Comparison of ENCODE assay signal across 16 cellular contexts in the genomic region with DNA sequence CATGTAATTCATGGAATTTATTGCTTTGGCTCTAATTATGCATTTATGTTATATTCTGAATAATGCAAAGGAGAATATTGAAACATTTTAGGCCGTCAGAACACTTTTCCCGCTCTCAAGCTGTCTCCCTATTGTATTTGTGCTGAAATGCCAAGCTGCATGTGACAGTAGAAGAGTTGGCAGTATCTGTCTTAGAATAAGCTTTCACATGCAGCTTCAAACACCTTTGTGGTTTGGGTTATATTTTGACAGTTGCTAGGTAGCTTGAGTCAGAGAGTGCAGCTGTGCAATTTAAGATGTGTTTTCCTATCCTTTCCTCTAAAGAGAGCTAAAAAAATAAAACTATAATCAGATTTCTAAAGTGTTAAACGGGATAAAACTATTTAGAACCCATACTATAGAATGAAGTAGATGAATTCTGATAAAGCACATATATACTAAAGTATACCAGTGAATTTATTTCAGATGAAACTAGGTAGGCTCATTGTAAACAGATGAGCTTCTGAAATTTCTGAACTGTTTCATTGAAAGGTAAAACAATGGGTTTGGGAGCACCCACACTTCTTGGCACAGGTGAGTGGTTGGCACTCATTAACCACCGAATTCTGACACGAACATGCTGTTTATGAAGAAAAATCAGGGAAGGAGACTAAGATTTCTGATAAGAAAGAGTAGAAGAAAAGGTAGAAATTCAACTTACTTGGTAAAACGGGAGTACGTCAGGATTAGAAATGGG. TPM values are rescaled to one million over a fixed set of nuclear protein-coding genes. Genes with fewer than 3 reads are reported as not detected.
DNase-seq lines count a peak whose midpoint lies in the region; ATAC-seq and TF ChIP-seq lines count a peak whose summit lies in the region.
"Had no signal": no experiment of that assay in that cellular context is flagged by ENCODE, and none has a peak within 500 bp of the region (broad histone marks: within the 10 kb centered on the region; RNA-seq: fewer than 3 reads in every experiment).

No MANE protein-coding gene starts in this region.

- H3K27me3 Mint-ChIP-seq in GM23338 (ENCODE audit: insufficient read depth, low read depth, poor library complexity): peaks cover 1% of the 10 kb centered on the region
- H3K27me3 Mint-ChIP-seq in activated naive CD8-positive, alpha-beta T cell treated with anti-CD3 and anti-CD28 coated beads, Interleukin-2, amount 10 ng/mL, durations not matched to agents 7 days and 5 days: no peaks in the 10 kb centered on the region

- H3K27ac ChIP-seq in GM23338 (ENCODE audit: low read depth) (no peak overlapping the region), right cardiac atrium (ENCODE audit: low read length) (no peak overlapping the region), body of pancreas (no peak overlapping the region), spleen (no peak overlapping the region)
- H3K27ac ChIP-seq: SJSA1 had no signal

- TF ChIP-seq POLR2A in body of pancreas (IDR thresholded peaks at IDR 0.05) (no peak), spleen (IDR thresholded peaks at IDR 0.05) (no peak)

- peaks cover 5% of the 10 kb centered on the region; the same call in 1 of the 3 replicates for H3K4me1 Mint-ChIP-seq in GM23338
- peaks cover 3% of the 10 kb centered on the region for H3K4me1 Mint-ChIP-seq in activated naive CD8-positive, alpha-beta T cell treated with anti-CD3 and anti-CD28 coated beads, Interleukin-2, amount 10 ng/mL, durations not matched to agents 7 days and 5 days
- H3K4me1 Mint-ChIP-seq: nephron progenitor cell had no signal

- intact Hi-C loops in right cardiac atrium (cut with DNase I): no loop called here
- intact Hi-C loops in body of pancreas (cut with DNase I): no loop called here
- intact Hi-C loops in spleen (cut with DNase I; ENCODE audit: low total_unique reads): no loop called here

- no peaks in the 10 kb centered on the region for H3K4me1 ChIP-seq in GM23338 (ENCODE audit: insufficient read depth)
- H3K4me1 ChIP-seq in right cardiac atrium (ENCODE audit: control insufficient read depth, insufficient read depth, low read length): peaks cover 3% of the 10 kb centered on the region
- no peaks in the 10 kb centered on the region for H3K4me1 ChIP-seq in body of pancreas
- H3K4me1 ChIP-seq in spleen: no peaks in the 10 kb centered on the region
- H3K4me1 ChIP-seq: SJSA1 had no signal

- no peak overlapping the region for H3K4me3 ChIP-seq in GM12865 (ENCODE audit: low read depth, low read length)
- no peak overlapping the region for H3K4me3 ChIP-seq in GM23338
- H3K4me3 ChIP-seq in right cardiac atrium (ENCODE audit: low read length): no peak overlapping the region
- no peak overlapping the region for H3K4me3 ChIP-seq in body of pancreas
- no peak overlapping the region for H3K4me3 ChIP-seq in spleen
- H3K4me3 ChIP-seq: lung, SJSA1 had no signal

- no peak overlapping the region for H3K4me2 ChIP-seq in GM23338

- ATAC-seq in GM23338: no peak
- ATAC-seq in activated naive CD8-positive, alpha-beta T cell treated with anti-CD3 and anti-CD28 coated beads, Interleukin-2, amount 10 ng/mL, durations not matched to agents 7 days and 5 days (ENCODE audit: low read depth): peak; percentile 78
- ATAC-seq in right cardiac atrium: peak; percentile 81 to 83
- ATAC-seq in body of pancreas: no peak
- ATAC-seq: HCT116 had no signal

- no peaks in the 10 kb centered on the region for H3F3A ChIP-seq in GM23338 (replicated peaks; ENCODE audit: low read depth)

- DNase-seq in GM12865 (ENCODE audit: low read depth) (peak; percentile 19), GM23338 (ENCODE audit: low spot score) (no peak), right cardiac atrium (no peak), amygdala (lab: John Stamatoyannopoulos, UW) (no peak), body of pancreas (no peak), spleen (no peak), DMS153 (lab: John Stamatoyannopoulos, UW) (no peak)
- DNase-seq in activated naive CD8-positive, alpha-beta T cell treated with anti-CD3 and anti-CD28 coated beads, Interleukin-2, amount 10 ng/mL, durations not matched to agents 7 days and 5 days: no peak
- DNase-seq: anterior cingulate cortex; dermis blood vessel endothelial cell; GF-D8; nephron progenitor cell; NK-92 treated with Interleukin-12 subunit alpha and Interleukin-12 subunit beta, amount 100 ng/mL, for 24 hours had no signal

- H3K27me3 ChIP-seq in GM23338 (ENCODE audit: insufficient read depth) (no peaks in the 10 kb centered on the region), right cardiac atrium (ENCODE audit: control insufficient read depth, insufficient read depth) (no peaks in the 10 kb centered on the region), body of pancreas (no peaks in the 10 kb centered on the region), spleen (replicated peaks in 1 of 7) (peaks cover 0 to 5% (median 0%) of the 10 kb centered on the region in 7 donors)

- no peak for TF ChIP-seq CTCF in GM12865 (IDR thresholded peaks at IDR 0.05; ENCODE audit: insufficient read depth, low read depth, low read length, missing control alignments)
- no peak for TF ChIP-seq CTCF in GM23338 (conservative IDR thresholded peaks at IDR 0.05; ENCODE audit: low read depth in 2 of 2)
- no peak for TF ChIP-seq CTCF in body of pancreas (IDR thresholded peaks at IDR 0.05)
- TF ChIP-seq CTCF in spleen (IDR thresholded peaks at IDR 0.05 in 8 of 11, conservative IDR thresholded peaks at IDR 0.05 in 3 of 11): no peak

- no peaks in the 10 kb centered on the region for H3K36me3 ChIP-seq in GM23338 (ENCODE audit: insufficient read depth)
- H3K36me3 ChIP-seq in body of pancreas (replicated peaks in 1 of 2; ENCODE audit: insufficient read depth in 1 of 2, low read depth in 2 of 2): no peaks in the 10 kb centered on the region
- H3K36me3 ChIP-seq in spleen: no peaks in the 10 kb centered on the region
- H3K36me3 ChIP-seq: SJSA1 had no signal

- H2AFZ ChIP-seq in GM23338: peak overlapping the region; percentile 11; the same call in 1 of the 2 replicates

- H3K36me3 Mint-ChIP-seq in GM23338 (ENCODE audit: low read depth): no peaks in the 10 kb centered on the region
- no peaks in the 10 kb centered on the region for H3K36me3 Mint-ChIP-seq in activated naive CD8-positive, alpha-beta T cell treated with anti-CD3 and anti-CD28 coated beads, Interleukin-2, amount 10 ng/mL, durations not matched to agents 7 days and 5 days

- no peaks in the 10 kb centered on the region for H4K20me1 ChIP-seq in GM23338 (replicated peaks; ENCODE audit: insufficient read depth)

- H3K9me3 Mint-ChIP-seq in GM23338: no peaks in the 10 kb centered on the region
- no peaks in the 10 kb centered on the region for H3K9me3 Mint-ChIP-seq in activated naive CD8-positive, alpha-beta T cell treated with anti-CD3 and anti-CD28 coated beads, Interleukin-2, amount 10 ng/mL, durations not matched to agents 7 days and 5 days
- H3K9me3 Mint-ChIP-seq: nephron progenitor cell had no signal

- H3K9me2 ChIP-seq in GM23338 (ENCODE audit: insufficient read depth): no peaks in the 10 kb centered on the region

- H3K9me3 ChIP-seq in right cardiac atrium (ENCODE audit: control insufficient read depth, low read length) (no peaks in the 10 kb centered on the region), body of pancreas (no peaks in the 10 kb centered on the region), spleen (no peaks in the 10 kb centered on the region)
- H3K9me3 ChIP-seq: SJSA1 had no signal

- H3K79me2 ChIP-seq in GM23338 (replicated peaks; ENCODE audit: insufficient read depth): no peaks in the 10 kb centered on the region

- H3K27ac Mint-ChIP-seq in GM23338: no peak overlapping the region
- no peak overlapping the region for H3K27ac Mint-ChIP-seq in activated naive CD8-positive, alpha-beta T cell treated with anti-CD3 and anti-CD28 coated beads, Interleukin-2, amount 10 ng/mL, durations not matched to agents 7 days and 5 days
- H3K27ac Mint-ChIP-seq: nephron progenitor cell had no signal

- POLR2A ChIA-PET in activated naive CD8-positive, alpha-beta T cell treated with anti-CD3 and anti-CD28 coated beads, Interleukin-2, amount 10 ng/mL, durations not matched to agents 7 days and 5 days (lab: Charles Lee): no interaction called here

- H3K4me3 Mint-ChIP-seq in GM23338: no peak overlapping the region
- H3K4me3 Mint-ChIP-seq in activated naive CD8-positive, alpha-beta T cell treated with anti-CD3 and anti-CD28 coated beads, Interleukin-2, amount 10 ng/mL, durations not matched to agents 7 days and 5 days: no peak overlapping the region
- H3K4me3 Mint-ChIP-seq: nephron progenitor cell had no signal

- 72% methylated on average over 7 of the region's 7 CpGs for WGBS in right cardiac atrium
- WGBS in body of pancreas, 2 donors: 59 to 62% methylated on average over 7 of the region's 7 CpGs
- WGBS in spleen, 5 donors: 71 to 83% (median 77%) methylated on average over 7 of the region's 7 CpGs

TF ChIP-seq in GM23338, 12 proteins besides CTCF, POLR2A, EP300 and RAD21 (continues in another document):
- TF ChIP-seq POLR2AphosphoS5 (IDR thresholded peaks at IDR 0.05; ENCODE audit: low read depth) (no peak), EZH2phosphoT487 (IDR thresholded peaks at IDR 0.05; ENCODE audit: unreplicated experiment) (no peak), STAT1 (IDR thresholded peaks at IDR 0.05; ENCODE audit: unreplicated experiment) (no peak), NANOG (IDR thresholded peaks at IDR 0.05; ENCODE audit: borderline replicate concordance) (no peak), JUNB (IDR thresholded peaks at IDR 0.05; ENCODE audit: unreplicated experiment) (no peak)

RNA-seq across cellular contexts. Expression of a gene that starts 43.4 kb away (rescaled TPM):
- total RNA-seq in GM23338 (2014; rRNA removed; shearing (Covaris generic)): 0.12 TPM in 1 of 2 replicates, not detected in the other
- polyA plus RNA-seq in GM23338 (2016; fragmentation: Nextera tagmentation; extraction: Ambion mirVana) (not detected in 2 replicates), right cardiac atrium (19.5 TPM), spleen (under 1 TPM; 0.54 to 0.93 (median 0.68) TPM)
- total RNA-seq in activated naive CD8-positive, alpha-beta T cell treated with anti-CD3 and anti-CD28 coated beads, Interleukin-2, amount 10 ng/mL, durations not matched to agents 7 days and 5 days: 1 to 10 TPM; 1.2 to 1.3 TPM
- total RNA-seq in right cardiac atrium (10 to 100 TPM; 37.8 to 70.1 (median 52.7) TPM), body of pancreas (1 to 10 TPM; 2.0 to 2.9 TPM), spleen (1 to 10 TPM; 3.1 to 6.5 (median 4.4) TPM)

Comparison
In these comparisons a context has a peak if more than half of its experiments do, and no peak if none do; other contexts are left out.
1. ATAC-seq: peak in activated naive CD8-positive, alpha-beta T cell treated with anti-CD3 and anti-CD28 coated beads, Interleukin-2, amount 10 ng/mL, durations not matched to agents 7 days and 5 days (single experiment) and right cardiac atrium (2 of 2); none in GM23338 (single experiment) and body of pancreas (single experiment).
2. RNA of a gene that starts 43.4 kb away (total RNA-seq): 37.8 to 70.1 TPM in right cardiac atrium; 3.1 to 6.5 TPM in spleen, 2.0 to 2.9 TPM in body of pancreas, 1.2 to 1.3 TPM in activated naive CD8-positive, alpha-beta T cell treated with anti-CD3 and anti-CD28 coated beads, Interleukin-2, amount 10 ng/mL, durations not matched to agents 7 days and 5 days and 0.12 TPM in GM23338; every median in the first group is over 4 times any median in the second.